ENCODE assay signal across 2 cellular contexts in genomic region chr19:50482886-50483285, GRCh38.
TF ChIP-seq lines count a peak whose summit lies in the region.

No MANE protein-coding gene starts in this region.

TF ChIP-seq in IMR-90, 13 proteins besides CTCF, POLR2A, EP300 and RAD21:
- no peak for TF ChIP-seq RFX5 (IDR thresholded peaks at IDR 0.05; ENCODE audit: low read depth, low read length)

TF ChIP-seq in K562, 482 proteins besides CTCF, POLR2A, EP300 and RAD21:
- no peak for TF ChIP-seq ZC3H8 (IDR thresholded peaks at IDR 0.05)
- TF ChIP-seq SRSF7 (optimal IDR thresholded peaks at IDR 0.05; ENCODE audit: low read depth, low read length) = no peak
- no peak for TF ChIP-seq TBP (optimal IDR thresholded peaks at IDR 0.05; ENCODE audit: low read depth, low read length)
- TF ChIP-seq ZNF407 (IDR thresholded peaks at IDR 0.05; ENCODE audit: low read depth) = no peak
- no peak for TF ChIP-seq CBX1 (IDR thresholded peaks at IDR 0.05; ENCODE audit: low read depth)
- TF ChIP-seq NRF1 (conservative IDR thresholded peaks at IDR 0.05 in 1 of 2, IDR thresholded peaks at IDR 0.05 in 1 of 2) = no peak
- no peak for TF ChIP-seq ZNF586 (CRISPR knock-in tag; conservative IDR thresholded peaks at IDR 0.05)
- no peak for TF ChIP-seq RHOXF2B (CRISPR knock-in tag; conservative IDR thresholded peaks at IDR 0.05)
- TF ChIP-seq HINFP (tag; conservative IDR thresholded peaks at IDR 0.05; ENCODE audit: low read depth) = no peak
- no peak for TF ChIP-seq NR4A1 (CRISPR knock-in tag; IDR thresholded peaks at IDR 0.05)
- no peak for TF ChIP-seq NR4A1 (tag; IDR thresholded peaks at IDR 0.05)
- no peak for TF ChIP-seq PTTG1 (tag; IDR thresholded peaks at IDR 0.05; ENCODE audit: low read depth)
